1 cellular context compared by ENCODE assay signal in the genomic region with DNA sequence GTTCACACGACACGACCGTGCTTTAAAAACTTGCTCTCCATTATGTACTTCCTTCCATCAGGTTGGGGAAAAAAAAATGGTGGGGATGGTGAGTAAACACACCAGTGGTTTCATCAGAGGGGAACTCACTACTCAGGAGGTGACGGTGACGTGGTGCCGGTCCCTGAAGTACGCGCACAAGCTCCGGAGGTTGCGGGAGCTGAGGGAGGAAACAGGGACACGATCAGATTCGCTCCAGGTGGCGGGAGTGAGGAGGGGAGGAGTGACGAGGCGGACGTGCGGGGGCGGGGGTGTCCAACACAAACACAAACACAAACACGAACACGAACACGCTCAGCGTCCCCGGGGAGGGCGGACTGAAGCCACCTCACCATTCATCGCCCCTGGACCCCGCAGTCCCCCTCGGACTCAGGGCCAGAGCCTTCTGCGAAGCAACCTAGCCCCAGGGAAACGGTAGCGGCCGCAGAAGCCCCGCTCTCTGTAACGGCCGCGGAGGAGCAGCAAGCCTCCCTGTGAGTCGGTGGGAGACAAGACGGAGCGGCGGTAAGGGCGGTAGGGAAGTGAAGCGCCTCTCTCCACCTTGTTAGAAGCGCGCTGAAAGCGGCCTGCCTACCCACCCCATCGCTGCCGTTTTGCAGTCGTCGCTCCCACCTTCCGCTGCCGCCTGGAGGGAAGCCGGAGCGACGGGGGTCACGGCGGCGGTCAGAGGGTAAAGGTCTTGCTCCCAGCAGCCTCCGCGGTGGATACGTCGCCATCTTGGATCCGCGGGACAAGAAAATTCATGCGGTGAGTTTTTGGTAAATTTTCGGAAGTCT.
TF ChIP-seq lines count a peak whose summit lies in the region.

A gene with protein sequence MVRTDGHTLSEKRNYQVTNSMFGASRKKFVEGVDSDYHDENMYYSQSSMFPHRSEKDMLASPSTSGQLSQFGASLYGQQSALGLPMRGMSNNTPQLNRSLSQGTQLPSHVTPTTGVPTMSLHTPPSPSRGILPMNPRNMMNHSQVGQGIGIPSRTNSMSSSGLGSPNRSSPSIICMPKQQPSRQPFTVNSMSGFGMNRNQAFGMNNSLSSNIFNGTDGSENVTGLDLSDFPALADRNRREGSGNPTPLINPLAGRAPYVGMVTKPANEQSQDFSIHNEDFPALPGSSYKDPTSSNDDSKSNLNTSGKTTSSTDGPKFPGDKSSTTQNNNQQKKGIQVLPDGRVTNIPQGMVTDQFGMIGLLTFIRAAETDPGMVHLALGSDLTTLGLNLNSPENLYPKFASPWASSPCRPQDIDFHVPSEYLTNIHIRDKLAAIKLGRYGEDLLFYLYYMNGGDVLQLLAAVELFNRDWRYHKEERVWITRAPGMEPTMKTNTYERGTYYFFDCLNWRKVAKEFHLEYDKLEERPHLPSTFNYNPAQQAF (plus strand): TSS at position 739 of the 815 bp plus-strand sequence. CDS start 34,794 bp downstream, outside the sequence.

TF ChIP-seq in HepG2, 621 proteins besides CTCF, POLR2A, EP300 and RAD21 (continued from another document and continues in another):
- TF ChIP-seq, protein P1, sequence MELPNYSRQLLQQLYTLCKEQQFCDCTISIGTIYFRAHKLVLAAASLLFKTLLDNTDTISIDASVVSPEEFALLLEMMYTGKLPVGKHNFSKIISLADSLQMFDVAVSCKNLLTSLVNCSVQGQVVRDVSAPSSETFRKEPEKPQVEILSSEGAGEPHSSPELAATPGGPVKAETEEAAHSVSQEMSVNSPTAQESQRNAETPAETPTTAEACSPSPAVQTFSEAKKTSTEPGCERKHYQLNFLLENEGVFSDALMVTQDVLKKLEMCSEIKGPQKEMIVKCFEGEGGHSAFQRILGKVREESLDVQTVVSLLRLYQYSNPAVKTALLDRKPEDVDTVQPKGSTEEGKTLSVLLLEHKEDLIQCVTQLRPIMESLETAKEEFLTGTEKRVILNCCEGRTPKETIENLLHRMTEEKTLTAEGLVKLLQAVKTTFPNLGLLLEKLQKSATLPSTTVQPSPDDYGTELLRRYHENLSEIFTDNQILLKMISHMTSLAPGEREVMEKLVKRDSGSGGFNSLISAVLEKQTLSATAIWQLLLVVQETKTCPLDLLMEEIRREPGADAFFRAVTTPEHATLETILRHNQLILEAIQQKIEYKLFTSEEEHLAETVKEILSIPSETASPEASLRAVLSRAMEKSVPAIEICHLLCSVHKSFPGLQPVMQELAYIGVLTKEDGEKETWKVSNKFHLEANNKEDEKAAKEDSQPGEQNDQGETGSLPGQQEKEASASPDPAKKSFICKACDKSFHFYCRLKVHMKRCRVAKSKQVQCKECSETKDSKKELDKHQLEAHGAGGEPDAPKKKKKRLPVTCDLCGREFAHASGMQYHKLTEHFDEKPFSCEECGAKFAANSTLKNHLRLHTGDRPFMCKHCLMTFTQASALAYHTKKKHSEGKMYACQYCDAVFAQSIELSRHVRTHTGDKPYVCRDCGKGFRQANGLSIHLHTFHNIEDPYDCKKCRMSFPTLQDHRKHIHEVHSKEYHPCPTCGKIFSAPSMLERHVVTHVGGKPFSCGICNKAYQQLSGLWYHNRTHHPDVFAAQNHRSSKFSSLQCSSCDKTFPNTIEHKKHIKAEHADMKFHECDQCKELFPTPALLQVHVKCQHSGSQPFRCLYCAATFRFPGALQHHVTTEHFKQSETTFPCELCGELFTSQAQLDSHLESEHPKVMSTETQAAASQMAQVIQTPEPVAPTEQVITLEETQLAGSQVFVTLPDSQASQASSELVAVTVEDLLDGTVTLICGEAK (IDR thresholded peaks at IDR 0.05): no peak
- TF ChIP-seq, protein P1 (CRISPR knock-in tag; IDR thresholded peaks at IDR 0.05): peak; percentile 83
- TF ChIP-seq ZMAT3 (CRISPR knock-in tag; conservative IDR thresholded peaks at IDR 0.05) (peak; percentile 71; the same call in 1 of the 2 replicates), ZNF329 (CRISPR knock-in tag; IDR thresholded peaks at IDR 0.05; ENCODE audit: low read depth) (no peak), ETV5 (CRISPR knock-in tag; IDR thresholded peaks at IDR 0.05; ENCODE audit: borderline replicate concordance) (peak; percentile 61), BRCA1 (CRISPR knock-in tag; IDR thresholded peaks at IDR 0.05) (peak; percentile 63), SMC3 (IDR thresholded peaks at IDR 0.05; ENCODE audit: low read length) (no peak), ZNF101 (CRISPR knock-in tag; IDR thresholded peaks at IDR 0.05; ENCODE audit: borderline replicate concordance, low read depth) (0 out of 2 replicates have a peak, but pooled peaks have one; percentile 26), ZNF124 (CRISPR knock-in tag; IDR thresholded peaks at IDR 0.05) (peak; percentile 78), NRL (CRISPR knock-in tag; IDR thresholded peaks at IDR 0.05; ENCODE audit: borderline replicate concordance) (peak; percentile 79; the same call in 1 of the 2 replicates), PCBP1 (IDR thresholded peaks at IDR 0.05; ENCODE audit: borderline replicate concordance, low read depth, low read length) (0 out of 2 replicates have a peak, but pooled peaks have one; percentile 73), TARDBP (CRISPR knock-in tag; IDR thresholded peaks at IDR 0.05) (peak; percentile 90), KLF9 (CRISPR knock-in tag; IDR thresholded peaks at IDR 0.05; ENCODE audit: low read depth) (no peak), MLLT10 (CRISPR knock-in tag; IDR thresholded peaks at IDR 0.05) (no peak), ZNF605 (CRISPR knock-in tag; IDR thresholded peaks at IDR 0.05) (peak; percentile 92), PAX8 (CRISPR knock-in tag; IDR thresholded peaks at IDR 0.05; ENCODE audit: borderline replicate concordance) (no peak), ZBTB1 (CRISPR knock-in tag; IDR thresholded peaks at IDR 0.05; ENCODE audit: borderline replicate concordance) (no peak), ZNF530 (CRISPR knock-in tag; IDR thresholded peaks at IDR 0.05; ENCODE audit: low read depth) (no peak), U2AF1 (optimal IDR thresholded peaks at IDR 0.05; ENCODE audit: low read depth, low read length) (no peak), NR2C2 (CRISPR knock-in tag; IDR thresholded peaks at IDR 0.05; ENCODE audit: borderline replicate concordance) (peak; percentile 99), CC2D1A (CRISPR knock-in tag; IDR thresholded peaks at IDR 0.05) (no peak), ZNF180 (CRISPR knock-in tag; IDR thresholded peaks at IDR 0.05; ENCODE audit: borderline replicate concordance, low read depth) (no peak), ZNF891 (CRISPR knock-in tag; IDR thresholded peaks at IDR 0.05) (0 out of 2 replicates have a peak, but pooled peaks have one; percentile 63)
- TF ChIP-seq, protein P2, sequence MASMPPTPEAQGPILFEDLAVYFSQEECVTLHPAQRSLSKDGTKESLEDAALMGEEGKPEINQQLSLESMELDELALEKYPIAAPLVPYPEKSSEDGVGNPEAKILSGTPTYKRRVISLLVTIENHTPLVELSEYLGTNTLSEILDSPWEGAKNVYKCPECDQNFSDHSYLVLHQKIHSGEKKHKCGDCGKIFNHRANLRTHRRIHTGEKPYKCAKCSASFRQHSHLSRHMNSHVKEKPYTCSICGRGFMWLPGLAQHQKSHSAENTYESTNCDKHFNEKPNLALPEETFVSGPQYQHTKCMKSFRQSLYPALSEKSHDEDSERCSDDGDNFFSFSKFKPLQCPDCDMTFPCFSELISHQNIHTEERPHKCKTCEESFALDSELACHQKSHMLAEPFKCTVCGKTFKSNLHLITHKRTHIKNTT (CRISPR knock-in tag; IDR thresholded peaks at IDR 0.05): no peak
- TF ChIP-seq, protein P3, sequence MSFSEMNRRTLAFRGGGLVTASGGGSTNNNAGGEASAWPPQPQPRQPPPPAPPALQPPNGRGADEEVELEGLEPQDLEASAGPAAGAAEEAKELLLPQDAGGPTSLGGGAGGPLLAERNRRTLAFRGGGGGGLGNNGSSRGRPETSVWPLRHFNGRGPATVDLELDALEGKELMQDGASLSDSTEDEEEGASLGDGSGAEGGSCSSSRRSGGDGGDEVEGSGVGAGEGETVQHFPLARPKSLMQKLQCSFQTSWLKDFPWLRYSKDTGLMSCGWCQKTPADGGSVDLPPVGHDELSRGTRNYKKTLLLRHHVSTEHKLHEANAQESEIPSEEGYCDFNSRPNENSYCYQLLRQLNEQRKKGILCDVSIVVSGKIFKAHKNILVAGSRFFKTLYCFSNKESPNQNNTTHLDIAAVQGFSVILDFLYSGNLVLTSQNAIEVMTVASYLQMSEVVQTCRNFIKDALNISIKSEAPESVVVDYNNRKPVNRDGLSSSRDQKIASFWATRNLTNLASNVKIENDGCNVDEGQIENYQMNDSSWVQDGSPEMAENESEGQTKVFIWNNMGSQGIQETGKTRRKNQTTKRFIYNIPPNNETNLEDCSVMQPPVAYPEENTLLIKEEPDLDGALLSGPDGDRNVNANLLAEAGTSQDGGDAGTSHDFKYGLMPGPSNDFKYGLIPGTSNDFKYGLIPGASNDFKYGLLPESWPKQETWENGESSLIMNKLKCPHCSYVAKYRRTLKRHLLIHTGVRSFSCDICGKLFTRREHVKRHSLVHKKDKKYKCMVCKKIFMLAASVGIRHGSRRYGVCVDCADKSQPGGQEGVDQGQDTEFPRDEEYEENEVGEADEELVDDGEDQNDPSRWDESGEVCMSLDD (CRISPR knock-in tag; IDR thresholded peaks at IDR 0.05; ENCODE audit: borderline replicate concordance): peak; percentile 30; the same call in 1 of the 2 replicates
- TF ChIP-seq, protein P4, sequence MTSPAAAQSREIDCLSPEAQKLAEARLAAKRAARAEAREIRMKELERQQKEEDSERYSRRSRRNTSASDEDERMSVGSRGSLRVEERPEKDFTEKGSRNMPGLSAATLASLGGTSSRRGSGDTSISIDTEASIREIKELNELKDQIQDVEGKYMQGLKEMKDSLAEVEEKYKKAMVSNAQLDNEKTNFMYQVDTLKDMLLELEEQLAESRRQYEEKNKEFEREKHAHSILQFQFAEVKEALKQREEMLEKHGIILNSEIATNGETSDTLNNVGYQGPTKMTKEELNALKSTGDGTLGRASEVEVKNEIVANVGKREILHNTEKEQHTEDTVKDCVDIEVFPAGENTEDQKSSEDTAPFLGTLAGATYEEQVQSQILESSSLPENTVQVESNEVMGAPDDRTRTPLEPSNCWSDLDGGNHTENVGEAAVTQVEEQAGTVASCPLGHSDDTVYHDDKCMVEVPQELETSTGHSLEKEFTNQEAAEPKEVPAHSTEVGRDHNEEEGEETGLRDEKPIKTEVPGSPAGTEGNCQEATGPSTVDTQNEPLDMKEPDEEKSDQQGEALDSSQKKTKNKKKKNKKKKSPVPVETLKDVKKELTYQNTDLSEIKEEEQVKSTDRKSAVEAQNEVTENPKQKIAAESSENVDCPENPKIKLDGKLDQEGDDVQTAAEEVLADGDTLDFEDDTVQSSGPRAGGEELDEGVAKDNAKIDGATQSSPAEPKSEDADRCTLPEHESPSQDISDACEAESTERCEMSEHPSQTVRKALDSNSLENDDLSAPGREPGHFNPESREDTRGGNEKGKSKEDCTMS (CRISPR knock-in tag; conservative IDR thresholded peaks at IDR 0.05): no peak
- TF ChIP-seq, protein P5, sequence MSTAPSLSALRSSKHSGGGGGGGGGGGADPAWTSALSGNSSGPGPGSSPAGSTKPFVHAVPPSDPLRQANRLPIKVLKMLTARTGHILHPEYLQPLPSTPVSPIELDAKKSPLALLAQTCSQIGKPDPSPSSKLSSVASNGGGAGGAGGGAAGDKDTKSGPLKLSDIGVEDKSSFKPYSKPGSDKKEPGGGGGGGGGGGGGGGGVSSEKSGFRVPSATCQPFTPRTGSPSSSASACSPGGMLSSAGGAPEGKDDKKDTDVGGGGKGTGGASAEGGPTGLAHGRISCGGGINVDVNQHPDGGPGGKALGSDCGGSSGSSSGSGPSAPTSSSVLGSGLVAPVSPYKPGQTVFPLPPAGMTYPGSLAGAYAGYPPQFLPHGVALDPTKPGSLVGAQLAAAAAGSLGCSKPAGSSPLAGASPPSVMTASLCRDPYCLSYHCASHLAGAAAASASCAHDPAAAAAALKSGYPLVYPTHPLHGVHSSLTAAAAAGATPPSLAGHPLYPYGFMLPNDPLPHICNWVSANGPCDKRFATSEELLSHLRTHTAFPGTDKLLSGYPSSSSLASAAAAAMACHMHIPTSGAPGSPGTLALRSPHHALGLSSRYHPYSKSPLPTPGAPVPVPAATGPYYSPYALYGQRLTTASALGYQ (CRISPR knock-in tag; IDR thresholded peaks at IDR 0.05): 0 out of 2 replicates have a peak, but pooled peaks have one; percentile 20
